7 cellular contexts compared by ENCODE assay signal in the genomic region with DNA sequence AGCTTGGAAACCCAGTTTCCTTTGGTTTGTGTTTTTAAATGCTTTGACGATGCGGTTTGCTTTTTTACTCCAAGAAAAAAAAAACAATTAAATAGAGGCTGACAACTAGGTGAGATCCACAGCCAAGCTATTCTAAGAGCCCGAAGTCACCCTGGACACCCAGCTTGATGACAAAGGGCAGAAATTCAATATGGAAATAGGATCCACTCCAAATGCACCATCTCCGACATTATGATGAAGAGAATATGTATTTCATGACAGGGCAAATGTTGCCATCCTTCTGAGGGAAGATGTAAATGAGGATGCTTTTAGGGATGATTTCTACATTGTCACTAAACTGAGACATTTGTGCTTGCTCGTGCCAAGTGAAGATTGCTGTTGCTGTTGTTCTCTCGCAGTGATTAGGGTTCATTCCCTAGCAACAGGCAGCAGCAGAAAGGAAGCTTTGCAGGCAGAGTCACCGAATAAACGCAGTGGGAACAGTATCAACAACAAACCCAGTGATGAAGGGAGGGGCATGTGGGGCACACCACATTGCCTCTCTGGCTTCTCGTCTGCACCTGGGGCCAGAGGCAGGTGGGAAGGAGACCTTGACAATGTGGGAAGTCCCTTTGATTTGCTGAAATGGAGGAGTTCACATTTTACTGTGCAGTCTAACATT.
DNase-seq lines count a peak whose midpoint lies in the region; ATAC-seq and TF ChIP-seq lines count a peak whose summit lies in the region.
"Not testable (repeated sequence)": the region's sequence is repeated elsewhere in the genome, so short reads cannot be mapped to it uniquely, and the experiment has no call there.

No MANE protein-coding gene starts in this region.

- 0 out of 2 replicates have a peak overlapping the region, but pooled peaks have one; percentile 52 for H3K9ac ChIP-seq in GM23248

- H3K36me3 ChIP-seq in GM23248 (ENCODE audit: low read depth); psoas muscle (ENCODE audit: insufficient read depth in 1 of 2, low read depth in 1 of 2): not testable (repeated sequence)

- H3K27me3 ChIP-seq in GM23248 (replicated peaks; ENCODE audit: insufficient read depth); psoas muscle (ENCODE audit: insufficient read depth in 3 of 3, low read length in 2 of 3): not testable (repeated sequence)

- H3K4me1 Mint-ChIP-seq in activated CD8-positive, alpha-beta T cell treated with anti-CD3 and anti-CD28 coated beads for 36 hours (ENCODE audit: low read depth), result peaks cover 13% of the 10 kb centered on the region
- H3K4me1 Mint-ChIP-seq in activated naive CD8-positive, alpha-beta T cell treated with anti-CD3 and anti-CD28 coated beads, Interleukin-2, amount 10 ng/mL, durations not matched to agents 7 days and 5 days, result peaks cover 11% of the 10 kb centered on the region
- not testable (repeated sequence) for H3K4me1 Mint-ChIP-seq in memory B cell

- not testable (repeated sequence) for H3K4me3 ChIP-seq in GM23248, psoas muscle

- not testable (repeated sequence) for H3K9me3 Mint-ChIP-seq in activated CD8-positive, alpha-beta T cell treated with anti-CD3 and anti-CD28 coated beads for 36 hours; activated naive CD8-positive, alpha-beta T cell treated with anti-CD3 and anti-CD28 coated beads, Interleukin-2, amount 10 ng/mL, durations not matched to agents 7 days and 5 days; memory B cell

- ATAC-seq in SK-N-SH treated with all-trans-retinoic acid at 6 μM for 48 hours (peak; percentile 73), Right ventricle myocardium superior (ENCODE audit: poor library complexity) (peak; percentile 82), memory B cell (ENCODE audit: low read depth) (peak; percentile 83), psoas muscle (peak; percentile 37 to 88 (median 73))
- peak; percentile 19 for ATAC-seq in activated CD8-positive, alpha-beta T cell treated with anti-CD3 and anti-CD28 coated beads for 36 hours
- ATAC-seq in activated naive CD8-positive, alpha-beta T cell treated with anti-CD3 and anti-CD28 coated beads, Interleukin-2, amount 10 ng/mL, durations not matched to agents 7 days and 5 days (ENCODE audit: low read depth), result peak; percentile 37

- H3K27me3 Mint-ChIP-seq in activated CD8-positive, alpha-beta T cell treated with anti-CD3 and anti-CD28 coated beads for 36 hours; activated naive CD8-positive, alpha-beta T cell treated with anti-CD3 and anti-CD28 coated beads, Interleukin-2, amount 10 ng/mL, durations not matched to agents 7 days and 5 days; memory B cell: not testable (repeated sequence)

- not testable (repeated sequence) for H3K4me3 Mint-ChIP-seq in activated CD8-positive, alpha-beta T cell treated with anti-CD3 and anti-CD28 coated beads for 36 hours; activated naive CD8-positive, alpha-beta T cell treated with anti-CD3 and anti-CD28 coated beads, Interleukin-2, amount 10 ng/mL, durations not matched to agents 7 days and 5 days; memory B cell

- in situ Hi-C loops in GM23248 (cut with MboI), result not testable (repeated sequence)

- POLR2A ChIA-PET in activated CD8-positive, alpha-beta T cell treated with anti-CD3 and anti-CD28 coated beads for 36 hours (lab: Charles Lee); activated naive CD8-positive, alpha-beta T cell treated with anti-CD3 and anti-CD28 coated beads, Interleukin-2, amount 10 ng/mL, durations not matched to agents 7 days and 5 days (lab: Charles Lee): not testable (repeated sequence)

- 0 out of 2 replicates have a peak, but pooled peaks cover 12% of the 10 kb centered on the region for H3F3A ChIP-seq in GM23248 (ENCODE audit: insufficient read depth)

- H3K9me2 ChIP-seq in GM23248 (ENCODE audit: insufficient read depth), result not testable (repeated sequence)

- not testable (repeated sequence) for H3K4me2 ChIP-seq in GM23248 (ENCODE audit: unreplicated experiment)

- intact Hi-C loops in activated CD8-positive, alpha-beta T cell treated with anti-CD3 and anti-CD28 coated beads for 36 hours (cut with micrococcal nuclease); Right ventricle myocardium superior (cut with DNase I); psoas muscle (cut with DNase I): not testable (repeated sequence)

- H3K9me3 ChIP-seq in GM23248 (ENCODE audit: low read depth); psoas muscle: not testable (repeated sequence)

- not testable (repeated sequence) for H2AFZ ChIP-seq in GM23248

- CTCF ChIA-PET in activated CD8-positive, alpha-beta T cell treated with anti-CD3 and anti-CD28 coated beads for 36 hours (lab: Charles Lee), result not testable (repeated sequence)

- peak overlapping the region; percentile 75 for H3K27ac ChIP-seq in GM23248
- not testable (repeated sequence) for H3K27ac ChIP-seq in psoas muscle

- not testable (repeated sequence) for TF ChIP-seq CTCF in activated CD8-positive, alpha-beta T cell treated with anti-CD3 and anti-CD28 coated beads for 36 hours (IDR thresholded peaks at IDR 0.05); psoas muscle (IDR thresholded peaks at IDR 0.05)

- H3K79me2 ChIP-seq in GM23248 (ENCODE audit: insufficient read depth), result peaks cover 43% of the 10 kb centered on the region

- H3K27ac Mint-ChIP-seq in activated CD8-positive, alpha-beta T cell treated with anti-CD3 and anti-CD28 coated beads for 36 hours, result peak overlapping the region; percentile 42
- H3K27ac Mint-ChIP-seq in activated naive CD8-positive, alpha-beta T cell treated with anti-CD3 and anti-CD28 coated beads, Interleukin-2, amount 10 ng/mL, durations not matched to agents 7 days and 5 days, result not testable (repeated sequence)
- peak overlapping the region; percentile 73 for H3K27ac Mint-ChIP-seq in memory B cell

- 12 to 18% methylated on average over 4 to 5 of the region's 9 CpGs for WGBS in GM23248 (ENCODE audit: low coverage in 1 of 2, low lambda C conversion rate in 2 of 2, missing lambda C conversion rate in 2 of 2), 2 experiments
- WGBS in psoas muscle, 3 donors, result 14 to 30% (median 16%) methylated on average over 3 to 5 of the region's 9 CpGs

- peaks cover 19% of the 10 kb centered on the region; the same call in 1 of the 2 replicates for H3K4me1 ChIP-seq in GM23248 (ENCODE audit: insufficient read depth)
- not testable (repeated sequence) for H3K4me1 ChIP-seq in psoas muscle

- not testable (repeated sequence) for H3K36me3 Mint-ChIP-seq in activated CD8-positive, alpha-beta T cell treated with anti-CD3 and anti-CD28 coated beads for 36 hours (ENCODE audit: low read depth); activated naive CD8-positive, alpha-beta T cell treated with anti-CD3 and anti-CD28 coated beads, Interleukin-2, amount 10 ng/mL, durations not matched to agents 7 days and 5 days; memory B cell

- DNase-seq in GM23248; activated CD8-positive, alpha-beta T cell treated with anti-CD3 and anti-CD28 coated beads for 36 hours; activated naive CD8-positive, alpha-beta T cell treated with anti-CD3 and anti-CD28 coated beads, Interleukin-2, amount 10 ng/mL, durations not matched to agents 7 days and 5 days; Right ventricle myocardium superior; psoas muscle: not testable (repeated sequence)
- peak in 1 of 2 donors; percentile 41 for DNase-seq in memory B cell (ENCODE audit: low spot score in 2 of 2)

- not testable (repeated sequence) for H4K20me1 ChIP-seq in GM23248 (ENCODE audit: insufficient read depth)

Comparison
In these comparisons a context has a peak if more than half of its experiments do, and no peak if none do; other contexts are left out.
1. ATAC-seq: peak in every context shown above with its lines; median percentile 83 in memory B cell; 82 in Right ventricle myocardium superior; 73 in SK-N-SH treated with all-trans-retinoic acid at 6 μM for 48 hours; 73 in psoas muscle; 37 in activated naive CD8-positive, alpha-beta T cell treated with anti-CD3 and anti-CD28 coated beads, Interleukin-2, amount 10 ng/mL, durations not matched to agents 7 days and 5 days; 19 in activated CD8-positive, alpha-beta T cell treated with anti-CD3 and anti-CD28 coated beads for 36 hours.